26 cellular contexts compared by ENCODE assay signal in genomic region chr18:30650499-30650898, GRCh38.
"Had no signal": no experiment of that assay in that cellular context is flagged by ENCODE, and none has a peak within 500 bp of the region (broad histone marks: within the 10 kb centered on the region; RNA-seq: fewer than 3 reads in every experiment).

No MANE protein-coding gene starts in this region.

- H3K27me3 ChIP-seq: neural progenitor cell, neutrophil, right atrium auricular region, stomach, testis, thyroid gland, transverse colon, upper lobe of left lung, vagina had no signal

- H3K9ac ChIP-seq: neural progenitor cell had no signal

- H3K9me3 ChIP-seq: left ventricle myocardium inferior, neutrophil, right atrium auricular region, stomach, testis, thyroid gland, transverse colon, upper lobe of left lung, vagina had no signal

- DNase-seq: hypothalamus; immature natural killer cell; left ventricle myocardium inferior; mesendoderm; naive B cell; natural killer cell; nephron progenitor cell; occipital lobe; stimulated activated CD4-positive, alpha-beta T cell treated with anti-CD3 and anti-CD28 coated beads, Interleukin-12 subunit alpha, Interleukin-12 subunit beta, amount 100 ng/mL, for 4 hours; stimulated activated CD4-positive, alpha-beta T cell treated with anti-CD3 and anti-CD28 coated beads, Interleukin-15, amount 100 ng/mL, for 24 hours; stimulated activated CD4-positive, alpha-beta T cell treated with anti-CD3 and anti-CD28 coated beads, Interleukin-2, amount 100 ng/mL, for 24 hours; stimulated activated CD4-positive, alpha-beta T cell treated with anti-CD3 and anti-CD28 coated beads, Interleukin-4, amount 100 ng/mL, for 1 hour; stimulated activated naive B cell treated with anti-CD40 and anti-IgM and Interleukin-4, amounts not matched to agents 10 μg/mL and 1 μg/mL and 100 μg/mL, for 72 hours; stimulated activated naive CD8-positive, alpha-beta T cell treated with anti-CD3 and anti-CD28 coated beads, Interleukin-15, Interleukin-2, amounts not matched to agents 100 U/mL and 50 U/mL, for 24 hours; stomach; testis; thyroid gland; transverse colon; upper lobe of left lung had no signal

- H3K4me1 ChIP-seq: left ventricle myocardium inferior, right atrium auricular region, stomach, testis, thyroid gland, transverse colon, upper lobe of left lung, vagina had no signal

- H3K36me3 ChIP-seq: left ventricle myocardium inferior, neural progenitor cell, neutrophil, right atrium auricular region, stomach, thyroid gland, transverse colon, upper lobe of left lung, vagina had no signal

- ATAC-seq: natural killer cell; sciatic nerve; stimulated activated naive B cell treated with anti-CD40 and anti-IgM and Interleukin-4, amounts not matched to agents 10 μg/mL and 1 μg/mL and 100 μg/mL, for 72 hours; stimulated activated naive CD8-positive, alpha-beta T cell treated with anti-CD3 and anti-CD28 coated beads, Interleukin-15, Interleukin-2, amounts not matched to agents 100 U/mL and 50 U/mL, for 24 hours had no signal

- H3K27ac ChIP-seq: left ventricle myocardium inferior, neural progenitor cell, neutrophil, right atrium auricular region, skin epidermis, stomach, testis, thyroid gland, transverse colon, upper lobe of left lung, vagina had no signal

- H2AFZ ChIP-seq: neural progenitor cell had no signal

- H3K4me2 ChIP-seq: neural progenitor cell had no signal

- H3K4me3 ChIP-seq: left ventricle myocardium inferior, lung, neural progenitor cell, right atrium auricular region, skin epidermis, stomach, testis, thyroid gland, transverse colon, upper lobe of left lung, vagina had no signal
